Comparison of ENCODE assay signal across 8 cellular contexts in genomic region chr17:48831549-48831883, GRCh38. TPM values are rescaled to one million over a fixed set of nuclear protein-coding genes. Genes with fewer than 3 reads are reported as not detected.
DNase-seq lines count a peak whose midpoint lies in the region; ATAC-seq and TF ChIP-seq lines count a peak whose summit lies in the region.

No MANE protein-coding gene starts in this region.

- peaks cover 7% of the 10 kb centered on the region for H3K36me3 Mint-ChIP-seq in activated CD8-positive, alpha-beta T cell treated with anti-CD3 and anti-CD28 coated beads for 36 hours (ENCODE audit: low read depth)

- peaks cover 11% of the 10 kb centered on the region for H3K4me1 ChIP-seq in HAP-1
- H3K4me1 ChIP-seq in iPS DF 6.9 (ENCODE audit: control insufficient read depth, insufficient read depth, low read length) = peaks cover 2% of the 10 kb centered on the region; the same call in 1 of the 2 replicates
- H3K4me1 ChIP-seq in spleen = peaks cover 32 to 60% (median 57%) of the 10 kb centered on the region in 6 donors

- TF ChIP-seq CTCF in activated CD8-positive, alpha-beta T cell treated with anti-CD3 and anti-CD28 coated beads for 36 hours (IDR thresholded peaks at IDR 0.05) = no peak
- TF ChIP-seq CTCF in spleen (IDR thresholded peaks at IDR 0.05 in 8 of 11, conservative IDR thresholded peaks at IDR 0.05 in 3 of 11) (no peak), GM13976 (IDR thresholded peaks at IDR 0.05; ENCODE audit: borderline replicate concordance, control extremely low read depth, extremely low read depth, insufficient read depth, missing control alignments) (no peak)

- H3K36me3 ChIP-seq in HAP-1 (replicated peaks) = no peaks in the 10 kb centered on the region
- H3K36me3 ChIP-seq in iPS DF 6.9 (ENCODE audit: control insufficient read depth, insufficient read depth, low read length) = no peaks in the 10 kb centered on the region
- H3K36me3 ChIP-seq in spleen = peaks cover 0 to 17% (median 0%) of the 10 kb centered on the region in 6 donors

- H3K27ac ChIP-seq in iPS DF 6.9 (ENCODE audit: low read length) (no peak overlapping the region), spleen (peak overlapping the region; percentile 79 to 100 (median 96))

- H3K4me3 Mint-ChIP-seq in activated CD8-positive, alpha-beta T cell treated with anti-CD3 and anti-CD28 coated beads for 36 hours = peak overlapping the region; percentile 98

- no peaks in the 10 kb centered on the region for H3K27me3 ChIP-seq in HAP-1 (ENCODE audit: low read depth)
- no peaks in the 10 kb centered on the region for H3K27me3 ChIP-seq in iPS DF 6.9 (ENCODE audit: control insufficient read depth, insufficient read depth, low read length)
- no peaks in the 10 kb centered on the region for H3K27me3 ChIP-seq in spleen (replicated peaks in 1 of 7)

- peak overlapping the region; percentile 81 for H3K27ac Mint-ChIP-seq in activated CD8-positive, alpha-beta T cell treated with anti-CD3 and anti-CD28 coated beads for 36 hours

- H3K9me3 ChIP-seq in HAP-1 (no peaks in the 10 kb centered on the region), iPS DF 6.9 (ENCODE audit: control insufficient read depth, insufficient read depth, low read length) (no peaks in the 10 kb centered on the region), spleen (no peaks in the 10 kb centered on the region)

- H3K27me3 Mint-ChIP-seq in activated CD8-positive, alpha-beta T cell treated with anti-CD3 and anti-CD28 coated beads for 36 hours = no peaks in the 10 kb centered on the region

- no CpG with 5 or more reads among the region's 8 CpGs for WGBS in iPS DF 6.9 (ENCODE audit: insufficient coverage, insufficient read length)
- WGBS in spleen, 5 donors = 0 to 3% (median 2%) methylated on average over 7 to 8 of the region's 8 CpGs

- no peak for DNase-seq in HAP-1 (ENCODE audit: low spot score in 2 of 2)
- DNase-seq in activated CD8-positive, alpha-beta T cell treated with anti-CD3 and anti-CD28 coated beads for 36 hours = no peak
- DNase-seq in iPS DF 6.9 (ENCODE audit: low read depth, low spot score) = no peak
- no peak for DNase-seq in spleen
- no peak for DNase-seq in GM13976 (ENCODE audit: low spot score)
- DNase-seq in GM19240 (ENCODE audit: insufficient read length, low spot score) = no peak
- no peak for DNase-seq in stimulated activated CD4-positive, alpha-beta T cell treated with anti-CD3 and anti-CD28 coated beads, Interleukin-4, amount 100 ng/mL, for 4 hours

- peaks cover 46% of the 10 kb centered on the region for H3K4me1 Mint-ChIP-seq in activated CD8-positive, alpha-beta T cell treated with anti-CD3 and anti-CD28 coated beads for 36 hours (ENCODE audit: low read depth)

- CTCF ChIA-PET in activated CD8-positive, alpha-beta T cell treated with anti-CD3 and anti-CD28 coated beads for 36 hours (lab: Charles Lee) = interaction anchor here (1.0 to 7.1 kb wide), 8 partner anchors 10 to 61 kb away, joined by 3 to 42 read pairs (median 4); partner anchors contain the start of gene ATP5MC1

- no peak for TF ChIP-seq POLR2A in spleen (IDR thresholded peaks at IDR 0.05)

- no peaks in the 10 kb centered on the region for H3K9me3 Mint-ChIP-seq in activated CD8-positive, alpha-beta T cell treated with anti-CD3 and anti-CD28 coated beads for 36 hours

- ATAC-seq in activated CD8-positive, alpha-beta T cell treated with anti-CD3 and anti-CD28 coated beads for 36 hours = no peak
- no peak for ATAC-seq in GM18498 (IDR thresholded peaks at IDR 0.05; ENCODE audit: unreplicated experiment)

- intact Hi-C loops in activated CD8-positive, alpha-beta T cell treated with anti-CD3 and anti-CD28 coated beads for 36 hours (cut with micrococcal nuclease) = no loop called here
- intact Hi-C loops in spleen (cut with DNase I; ENCODE audit: low total_unique reads) = no loop called here

- H3K4me3 ChIP-seq in HAP-1 (peak overlapping the region; percentile 86), iPS DF 6.9 (ENCODE audit: low read length) (peak overlapping the region; percentile 86; the same call in 1 of the 2 replicates), spleen (peak overlapping the region; percentile 58 to 95 (median 71))

- in situ Hi-C loops in HAP-1 (cut with MboI; ENCODE audit: low sequenced_read_pairs) (no loop called here), GM13976 (cut with MboI; ENCODE audit: low sequenced_read_pairs, unreplicated experiment) (no loop called here)

- POLR2A ChIA-PET in activated CD8-positive, alpha-beta T cell treated with anti-CD3 and anti-CD28 coated beads for 36 hours (lab: Charles Lee) = no interaction called here

RNA-seq across cellular contexts. Expression of gene CALCOCO2, which starts 0.7 kb away (rescaled TPM):
- total RNA-seq in activated CD8-positive, alpha-beta T cell treated with anti-CD3 and anti-CD28 coated beads for 36 hours = 10 to 100 TPM; 69.2 to 73.1 TPM
- total RNA-seq in spleen = 100 to 1,000 TPM; 113 to 167 (median 136) TPM
- 10 to 100 TPM; 30.1 to 45.7 (median 31.7) TPM for polyA plus RNA-seq in spleen

RNA-seq across cellular contexts. Expression of gene TTLL6, which starts 14.5 kb away (rescaled TPM):
- not detected for total RNA-seq in activated CD8-positive, alpha-beta T cell treated with anti-CD3 and anti-CD28 coated beads for 36 hours
- total RNA-seq in spleen = not detected
- polyA plus RNA-seq in spleen = under 1 TPM in 1 of 3 donors, not detected in 2; 0.04 TPM
